Comparison of ENCODE assay signal across 25 cellular contexts in genomic region chr1:212217633-212218032, GRCh38.
DNase-seq lines count a peak whose midpoint lies in the region; ATAC-seq and TF ChIP-seq lines count a peak whose summit lies in the region.
"Had no signal": no experiment of that assay in that cellular context is flagged by ENCODE, and none has a peak within 500 bp of the region (broad histone marks: within the 10 kb centered on the region; RNA-seq: fewer than 3 reads in every experiment).

No MANE protein-coding gene starts in this region.

- H3K4me3 ChIP-seq in Caco-2 (ENCODE audit: low read depth, low read length) (no peak overlapping the region), transverse colon (no peak overlapping the region)
- H3K4me3 ChIP-seq: GM23338 had no signal

- H3K27me3 ChIP-seq in Caco-2 (replicated peaks; ENCODE audit: control insufficient read depth, insufficient read depth, low read length) (no peaks in the 10 kb centered on the region), transverse colon (no peaks in the 10 kb centered on the region)

- H3K27ac Mint-ChIP-seq in Caco-2 (ENCODE audit: unreplicated experiment) (peak overlapping the region; percentile 97), T-helper 17 cell (peak overlapping the region; percentile 0)
- H3K27ac Mint-ChIP-seq: CD4-positive, alpha-beta memory T cell; GM23338 had no signal

- no TSS peak for BruUV-seq in Caco-2 (replicated peaks; lab: Mats Ljungman, UMichigan)

- H3K9me3 Mint-ChIP-seq in Caco-2 (ENCODE audit: unreplicated experiment) = no peaks in the 10 kb centered on the region
- H3K9me3 Mint-ChIP-seq: GM23338, H9 had no signal

- no peak for TF ChIP-seq POLR2A in transverse colon (IDR thresholded peaks at IDR 0.05)

- no peak for DNase-seq in Caco-2
- no peak for DNase-seq in T-helper 17 cell
- DNase-seq in myocyte (ENCODE audit: low read depth) = peak; percentile 40
- DNase-seq in transverse colon = peak; percentile 25
- DNase-seq in NCI-H1105 (lab: John Stamatoyannopoulos, UW) = no peak
- no peak for DNase-seq in sciatic nerve (ENCODE audit: low spot score)
- no peak for DNase-seq in T-helper 2 cell
- DNase-seq: C1 segment of cervical spinal cord; CD4-positive, alpha-beta memory T cell; COR-L47; H9; Karpas-422; NCI-H1092; NCI-H1436 treated with DMSO at 0.1 percent for 48 hours; NCI-H187 treated with DMSO at 0.1 percent for 48 hours; NCI-H2107; NCI-H446; NCI-H524 treated with DMSO at 0.1 percent for 48 hours; NCI-H774; SHP77 treated with DMSO at 0.1 percent for 48 hours; SW 1271 had no signal

- TF ChIP-seq CTCF in Caco-2 (IDR thresholded peaks at IDR 0.05; ENCODE audit: insufficient read depth in 1 of 2, low read depth in 1 of 2, low read length in 1 of 2, severe bottlenecking in 1 of 2, unreplicated experiment in 1 of 2) (no peak), transverse colon (IDR thresholded peaks at IDR 0.05) (no peak)

- no peak for TF ChIP-seq EP300 in transverse colon (IDR thresholded peaks at IDR 0.05; ENCODE audit: low read depth)

- peaks cover 10% of the 10 kb centered on the region for H3K36me3 Mint-ChIP-seq in Caco-2 (ENCODE audit: insufficient read depth, unreplicated experiment)
- no peaks in the 10 kb centered on the region for H3K36me3 Mint-ChIP-seq in T-helper 17 cell (ENCODE audit: low read depth)

- in situ Hi-C loops in transverse colon (cut with MboI; ENCODE audit: low pct_ligation_motif_present in 1 of 4, low pct_unique_long_range_greater_than_20kb in 1 of 4, low sequenced_read_pairs in 3 of 4) = no loop called here

- H3K27ac ChIP-seq in transverse colon = no peak overlapping the region
- H3K27ac ChIP-seq: HL-60, RWPE1 had no signal

- H3K27me3 Mint-ChIP-seq in Caco-2 (ENCODE audit: insufficient read depth, unreplicated experiment) (no peaks in the 10 kb centered on the region), T-helper 17 cell (peaks cover 4% of the 10 kb centered on the region)

- ATAC-seq in T-helper 17 cell = no peak
- ATAC-seq in sciatic nerve = no peak
- ATAC-seq: GM23338, Panc1 had no signal

- POLR2A ChIA-PET in Caco-2 (lab: Charles Lee) = no interaction called here

- H3K4me3 Mint-ChIP-seq in Caco-2 (ENCODE audit: unreplicated experiment) (no peak overlapping the region), T-helper 17 cell (no peak overlapping the region)
- H3K4me3 Mint-ChIP-seq: CD4-positive, alpha-beta memory T cell; GM23338; H9 had no signal

- H3K4me1 ChIP-seq in Caco-2 (peaks cover 72% of the 10 kb centered on the region), transverse colon (peaks cover 0 to 39% (median 14%) of the 10 kb centered on the region in 4 donors)

- intact Hi-C loops in Caco-2 (cut with micrococcal nuclease; ENCODE audit: unreplicated experiment) = loop anchor here (2.0 kb wide), 1 partner anchor 71 kb away; no protein-coding TSS in a partner anchor
- intact Hi-C loops in transverse colon (cut with DNase I; ENCODE audit: low total_unique reads) = no loop called here
- intact Hi-C loops in sciatic nerve (cut with DNase I) = no loop called here

- CTCF ChIA-PET in Caco-2 (lab: Charles Lee) = no interaction called here

- H3K4me1 Mint-ChIP-seq in Caco-2 (ENCODE audit: low read depth, unreplicated experiment) = peaks cover 45% of the 10 kb centered on the region
- peaks cover 13% of the 10 kb centered on the region for H3K4me1 Mint-ChIP-seq in T-helper 17 cell

- 56% methylated on average over 3 of the region's 3 CpGs; no CpG with 5 or more reads in 1 of the 2 donors for WGBS in transverse colon (ENCODE audit: low coverage in 1 of 2), 2 donors

- H3K9me3 ChIP-seq in Caco-2 (no peaks in the 10 kb centered on the region), T-helper 17 cell (ENCODE audit: control insufficient read depth, low read length, poor library complexity, severe bottlenecking) (no peaks in the 10 kb centered on the region), transverse colon (no peaks in the 10 kb centered on the region)

- H3K36me3 ChIP-seq in Caco-2 (ENCODE audit: control insufficient read depth, insufficient read depth, low read length) (no peaks in the 10 kb centered on the region), transverse colon (no peaks in the 10 kb centered on the region)

Comparison
In these comparisons a context has a peak if more than half of its experiments do, and no peak if none do; other contexts are left out.
1. DNase-seq: peak in myocyte (single experiment) and transverse colon (single experiment); none in Caco-2 (0 of 2), T-helper 17 cell (0 of 3), NCI-H1105 (single experiment), sciatic nerve (single experiment) and T-helper 2 cell (0 of 5).